8 cellular contexts compared by ENCODE assay signal in genomic region chr2:63698825-63699548, GRCh38.
A peak's percentile ranks its signal among the peaks of the same experiment; 100 is the strongest.
DNase-seq lines count a peak whose midpoint lies in the region; ATAC-seq and TF ChIP-seq lines count a peak whose summit lies in the region.

No MANE protein-coding gene starts in this region.

- TSS peak; percentile 70 for BruUV-seq in PC-3 (replicated peaks; lab: Mats Ljungman, UMichigan)

- H3K4me1 Mint-ChIP-seq in type B pancreatic cell (ENCODE audit: unreplicated experiment) = no peaks in the 10 kb centered on the region

- H3K9me2 ChIP-seq in PC-3 (replicated peaks; ENCODE audit: low read length) = no peaks in the 10 kb centered on the region

- CTCF ChIA-PET in PC-3 (lab: Charles Lee) = interaction anchor here (0.5 to 1.7 kb wide), 5 partner anchors 12 to 162 kb away, joined by 3 to 15 read pairs (median 4); partner anchors contain the start of gene UGP2

- no peaks in the 10 kb centered on the region for H3K9me3 ChIP-seq in PC-3 (ENCODE audit: low read length)
- H3K9me3 ChIP-seq in lower lobe of right lung = no peaks in the 10 kb centered on the region

- H3K27ac Mint-ChIP-seq in type B pancreatic cell = no peak overlapping the region

- intact Hi-C loops in PC-3 (cut with micrococcal nuclease) (loop anchor here (1.0 to 10.0 kb wide), 3 partner anchors 35 to 316 kb away; partner anchors contain the start of gene VPS54), lower lobe of right lung (cut with DNase I) (no loop called here)

- no peak overlapping the region for H3K4me3 Mint-ChIP-seq in type B pancreatic cell

- H2AFZ ChIP-seq in PC-3 (ENCODE audit: low read length) = peak overlapping the region; percentile 56

- no peaks in the 10 kb centered on the region for H4K20me1 ChIP-seq in PC-3 (ENCODE audit: low read length)

- H3K4me1 ChIP-seq in PC-3 (ENCODE audit: insufficient read depth, low read length) (peaks cover 41% of the 10 kb centered on the region), lower lobe of right lung (no peaks in the 10 kb centered on the region)

- H3K9me3 Mint-ChIP-seq in type B pancreatic cell = no peaks in the 10 kb centered on the region

- H3K36me3 ChIP-seq in PC-3 (ENCODE audit: low read depth, low read length) (no peaks in the 10 kb centered on the region), lower lobe of right lung (no peaks in the 10 kb centered on the region)

- no peaks in the 10 kb centered on the region for H3K79me2 ChIP-seq in PC-3 (ENCODE audit: low read length)

- peaks cover 7% of the 10 kb centered on the region for H3F3A ChIP-seq in PC-3 (ENCODE audit: low read length, unreplicated experiment)

- POLR2A ChIA-PET in PC-3 (lab: Charles Lee; ENCODE audit: unreplicated experiment) = interaction anchor here (0.6 to 1.8 kb wide), 4 partner anchors 12 to 143 kb away, joined by 3 to 26 read pairs (median 4); partner anchors contain the start of genes MDH1, UGP2 and WDPCP

- H3K27ac ChIP-seq in PC-3 (ENCODE audit: low read length) (peak overlapping the region; percentile 93), lower lobe of right lung (peak overlapping the region; percentile 42)

- ATAC-seq in HG02981 (IDR thresholded peaks at IDR 0.05; ENCODE audit: unreplicated experiment) (peak; percentile 60), PC-3 (peak; percentile 89), lower lobe of right lung (peak; percentile 80 to 89)

- H3K27me3 Mint-ChIP-seq in type B pancreatic cell = no peaks in the 10 kb centered on the region

- DNase-seq in Ammon's horn (ENCODE audit: low spot score) (peak; percentile 63), GM10266 (ENCODE audit: extremely low spot score) (peak; percentile 55), PC-3 (peak; percentile 93), dermis microvascular lymphatic vessel endothelial cell (ENCODE audit: low read depth in 2 of 2) (peak; percentile 78 to 84), lower lobe of right lung (no peak), type B pancreatic cell (ENCODE audit: extremely low spot score, unreplicated experiment) (no peak), NCI-H1048 (lab: John Stamatoyannopoulos, UW) (no peak)

- H3K36me3 Mint-ChIP-seq in type B pancreatic cell = no peaks in the 10 kb centered on the region

- H3K4me3 ChIP-seq in PC-3 (ENCODE audit: low read length) (peak overlapping the region; percentile 34), lower lobe of right lung (no peak overlapping the region)

- TF ChIP-seq CTCF in GM10266 (IDR thresholded peaks at IDR 0.05; ENCODE audit: control insufficient read depth, insufficient read depth, low read depth, missing control alignments) = peak; percentile 60
- peak; percentile 72 for TF ChIP-seq CTCF in PC-3 (conservative IDR thresholded peaks at IDR 0.05; ENCODE audit: low read depth, low read length)
- peak; percentile 55 for TF ChIP-seq CTCF in lower lobe of right lung (IDR thresholded peaks at IDR 0.05)
- peak; percentile 55 for TF ChIP-seq CTCF in type B pancreatic cell (conservative IDR thresholded peaks at IDR 0.05)

- H3K4me2 ChIP-seq in PC-3 (ENCODE audit: low read length) = peak overlapping the region; percentile 78

- H3K9ac ChIP-seq in PC-3 (ENCODE audit: low read length) = peak overlapping the region; percentile 67

- H3K27me3 ChIP-seq in PC-3 (ENCODE audit: low read length) = no peaks in the 10 kb centered on the region
- no peaks in the 10 kb centered on the region for H3K27me3 ChIP-seq in lower lobe of right lung (ENCODE audit: low read depth)

Comparison
In these comparisons a context has a peak if more than half of its experiments do, and no peak if none do; other contexts are left out.
1. DNase-seq: peak in Ammon's horn (single experiment), GM10266 (single experiment), PC-3 (single experiment) and dermis microvascular lymphatic vessel endothelial cell (2 of 2); none in lower lobe of right lung (single experiment), type B pancreatic cell (single experiment) and NCI-H1048 (single experiment).
2. Peak in every context shown above with its lines, with median percentiles within 50 percentile points of each other: CTCF ChIP-seq and ATAC-seq.